Comparison of ENCODE assay signal across 9 cellular contexts in genomic region chr10:70068925-70069324, GRCh38. TPM values are rescaled to one million over a fixed set of nuclear protein-coding genes. Genes with fewer than 3 reads are reported as not detected.
"Had no signal": no experiment of that assay in that cellular context is flagged by ENCODE, and none has a peak within 500 bp of the region (broad histone marks: within the 10 kb centered on the region; RNA-seq: fewer than 3 reads in every experiment).

No MANE protein-coding gene starts in this region.

- H2AFZ ChIP-seq: GM23248 had no signal

- H3K4me2 ChIP-seq: KMS-11 had no signal

- FAIRE-seq: HTR-8/SVneo had no signal

- H3K27ac ChIP-seq: GM23248, KMS-11 had no signal

- DNase-seq: GM23248, GOT3, H7, HCEC 1CT, IMR-90, KBM-7 had no signal

- H3K4me3 ChIP-seq: GM23248 had no signal

- H3K9ac ChIP-seq: GM23248, KMS-11 had no signal

RNA-seq across cellular contexts. Expression of gene MACROH2A2, which starts 16.3 kb away (rescaled TPM):
- total RNA-seq: HT-29 had no signal
